ENCODE assay signal across 16 cellular contexts in genomic region chrX:103415528-103415927, GRCh38. TPM values are rescaled to one million over a fixed set of nuclear protein-coding genes. Genes with fewer than 3 reads are reported as not detected.
DNase-seq lines count a peak whose midpoint lies in the region; ATAC-seq lines count a peak whose summit lies in the region.
"Had no signal": no experiment of that assay in that cellular context is flagged by ENCODE, and none has a peak within 500 bp of the region (broad histone marks: within the 10 kb centered on the region; RNA-seq: fewer than 3 reads in every experiment).

No MANE protein-coding gene starts in this region.

- no peaks in the 10 kb centered on the region for H3K9me3 ChIP-seq in CD4-positive, CD25-positive, alpha-beta regulatory T cell (ENCODE audit: control insufficient read depth in 2 of 2, low read length in 2 of 2)
- H3K9me3 ChIP-seq: BLaER1 had no signal

- peak overlapping the region; percentile 23 for H3K27ac Mint-ChIP-seq in activated CD4-positive, alpha-beta memory T cell treated with anti-CD3 and anti-CD28 coated beads, Interleukin-2, amount 10 ng/mL, durations not matched to agents 7 days and 5 days
- no peak overlapping the region for H3K27ac Mint-ChIP-seq in activated CD4-positive, alpha-beta memory T cell treated with anti-CD3 and anti-CD28 coated beads for 36 hours
- H3K27ac Mint-ChIP-seq in CD4-positive, CD25-positive, alpha-beta regulatory T cell, result no peak overlapping the region
- H3K27ac Mint-ChIP-seq in activated T-helper 17 cell treated with anti-CD3 and anti-CD28 coated beads, Interleukin-2, amount 50 U/mL, for 72 hours, result peak overlapping the region; percentile 18
- H3K27ac Mint-ChIP-seq: CD14-positive monocyte; CD8-positive, alpha-beta T cell; GM23338 had no signal

- peak; percentile 67 to 73 for ATAC-seq in CD4-positive, CD25-positive, alpha-beta regulatory T cell (ENCODE audit: low read depth in 2 of 2)
- peak; percentile 89 for ATAC-seq in activated T-helper 17 cell treated with anti-CD3 and anti-CD28 coated beads, Interleukin-2, amount 50 U/mL, for 72 hours (replicated peaks)
- ATAC-seq in stimulated activated naive CD8-positive, alpha-beta T cell treated with anti-CD3 and anti-CD28 coated beads, Interleukin-15, Interleukin-2, amounts not matched to agents 100 U/mL and 50 U/mL, for 24 hours, result peak; percentile 52
- ATAC-seq in GM19035 (IDR thresholded peaks at IDR 0.05; ENCODE audit: unreplicated experiment), result no peak
- ATAC-seq: CD8-positive, alpha-beta T cell; GM23338 had no signal

- no peaks in the 10 kb centered on the region for H3K36me3 Mint-ChIP-seq in activated CD4-positive, alpha-beta memory T cell treated with anti-CD3 and anti-CD28 coated beads, Interleukin-2, amount 10 ng/mL, durations not matched to agents 7 days and 5 days (ENCODE audit: low read depth)
- H3K36me3 Mint-ChIP-seq in activated CD4-positive, alpha-beta memory T cell treated with anti-CD3 and anti-CD28 coated beads for 36 hours, result no peaks in the 10 kb centered on the region
- H3K36me3 Mint-ChIP-seq in CD4-positive, CD25-positive, alpha-beta regulatory T cell, result no peaks in the 10 kb centered on the region
- no peaks in the 10 kb centered on the region for H3K36me3 Mint-ChIP-seq in activated T-helper 17 cell treated with anti-CD3 and anti-CD28 coated beads, Interleukin-2, amount 50 U/mL, for 72 hours (ENCODE audit: low read depth)
- H3K36me3 Mint-ChIP-seq: CD14-positive monocyte; CD8-positive, alpha-beta T cell had no signal

- CTCF ChIA-PET in activated CD4-positive, alpha-beta memory T cell treated with anti-CD3 and anti-CD28 coated beads, Interleukin-2, amount 10 ng/mL, durations not matched to agents 7 days and 5 days (lab: Charles Lee), result no interaction called here
- CTCF ChIA-PET in activated CD4-positive, alpha-beta memory T cell treated with anti-CD3 and anti-CD28 coated beads for 36 hours (lab: Charles Lee), result no interaction called here

- H3K27me3 Mint-ChIP-seq in activated CD4-positive, alpha-beta memory T cell treated with anti-CD3 and anti-CD28 coated beads, Interleukin-2, amount 10 ng/mL, durations not matched to agents 7 days and 5 days, result no peaks in the 10 kb centered on the region
- no peaks in the 10 kb centered on the region for H3K27me3 Mint-ChIP-seq in activated CD4-positive, alpha-beta memory T cell treated with anti-CD3 and anti-CD28 coated beads for 36 hours
- no peaks in the 10 kb centered on the region for H3K27me3 Mint-ChIP-seq in CD4-positive, CD25-positive, alpha-beta regulatory T cell
- H3K27me3 Mint-ChIP-seq in activated T-helper 17 cell treated with anti-CD3 and anti-CD28 coated beads, Interleukin-2, amount 50 U/mL, for 72 hours, result no peaks in the 10 kb centered on the region

- no peak for DNase-seq in activated CD4-positive, alpha-beta memory T cell treated with anti-CD3 and anti-CD28 coated beads, Interleukin-2, amount 10 ng/mL, durations not matched to agents 7 days and 5 days
- DNase-seq in activated CD4-positive, alpha-beta memory T cell treated with anti-CD3 and anti-CD28 coated beads for 36 hours, result no peak
- DNase-seq in CD4-positive, CD25-positive, alpha-beta regulatory T cell, result peak in 2 of 3 donors; percentile 17 to 58
- DNase-seq in stimulated activated naive CD8-positive, alpha-beta T cell treated with anti-CD3 and anti-CD28 coated beads, Interleukin-15, Interleukin-2, amounts not matched to agents 100 U/mL and 50 U/mL, for 24 hours, result no peak
- no peak for DNase-seq in GM03348 (ENCODE audit: low spot score)
- DNase-seq: 8988T; Calu3; CD8-positive, alpha-beta T cell; GF-D8; HCEC 1CT had no signal

- no peak overlapping the region for H3K4me3 Mint-ChIP-seq in activated CD4-positive, alpha-beta memory T cell treated with anti-CD3 and anti-CD28 coated beads, Interleukin-2, amount 10 ng/mL, durations not matched to agents 7 days and 5 days
- H3K4me3 Mint-ChIP-seq in activated CD4-positive, alpha-beta memory T cell treated with anti-CD3 and anti-CD28 coated beads for 36 hours, result no peak overlapping the region
- H3K4me3 Mint-ChIP-seq in CD4-positive, CD25-positive, alpha-beta regulatory T cell, result no peak overlapping the region
- peak overlapping the region; percentile 15 for H3K4me3 Mint-ChIP-seq in activated T-helper 17 cell treated with anti-CD3 and anti-CD28 coated beads, Interleukin-2, amount 50 U/mL, for 72 hours
- H3K4me3 Mint-ChIP-seq: CD14-positive monocyte; CD8-positive, alpha-beta T cell; GM23338 had no signal

- H3K4me3 ChIP-seq in CD4-positive, CD25-positive, alpha-beta regulatory T cell (ENCODE audit: low read depth, low read length), result peak overlapping the region; percentile 11
- H3K4me3 ChIP-seq: BLaER1, GM23338 had no signal

- intact Hi-C loops in activated CD4-positive, alpha-beta memory T cell treated with anti-CD3 and anti-CD28 coated beads for 36 hours (cut with micrococcal nuclease), result no loop called here

- H3K27me3 ChIP-seq in CD4-positive, CD25-positive, alpha-beta regulatory T cell (ENCODE audit: control insufficient read depth, insufficient read depth, low read length), result no peaks in the 10 kb centered on the region
- H3K27me3 ChIP-seq: BLaER1 had no signal

- no peaks in the 10 kb centered on the region for H3K36me3 ChIP-seq in CD4-positive, CD25-positive, alpha-beta regulatory T cell (ENCODE audit: control insufficient read depth, insufficient read depth, low read length)
- H3K36me3 ChIP-seq: BLaER1 had no signal

- H3K4me1 ChIP-seq in CD4-positive, CD25-positive, alpha-beta regulatory T cell (ENCODE audit: control insufficient read depth, insufficient read depth, low read length, poor library complexity, severe bottlenecking), result no peaks in the 10 kb centered on the region
- H3K4me1 ChIP-seq: BLaER1 had no signal

- no peaks in the 10 kb centered on the region for H3K9me3 Mint-ChIP-seq in activated CD4-positive, alpha-beta memory T cell treated with anti-CD3 and anti-CD28 coated beads, Interleukin-2, amount 10 ng/mL, durations not matched to agents 7 days and 5 days
- no peaks in the 10 kb centered on the region for H3K9me3 Mint-ChIP-seq in activated CD4-positive, alpha-beta memory T cell treated with anti-CD3 and anti-CD28 coated beads for 36 hours
- H3K9me3 Mint-ChIP-seq in CD4-positive, CD25-positive, alpha-beta regulatory T cell, result no peaks in the 10 kb centered on the region
- no peaks in the 10 kb centered on the region for H3K9me3 Mint-ChIP-seq in activated T-helper 17 cell treated with anti-CD3 and anti-CD28 coated beads, Interleukin-2, amount 50 U/mL, for 72 hours
- H3K9me3 Mint-ChIP-seq: CD14-positive monocyte; CD8-positive, alpha-beta T cell; GM23338 had no signal

- no peak overlapping the region for H3K27ac ChIP-seq in CD4-positive, CD25-positive, alpha-beta regulatory T cell (ENCODE audit: insufficient read depth, low read length, poor library complexity, severe bottlenecking)
- H3K27ac ChIP-seq: BLaER1, HL-60 had no signal

- POLR2A ChIA-PET in activated CD4-positive, alpha-beta memory T cell treated with anti-CD3 and anti-CD28 coated beads, Interleukin-2, amount 10 ng/mL, durations not matched to agents 7 days and 5 days (lab: Charles Lee), result no interaction called here
- POLR2A ChIA-PET in activated CD4-positive, alpha-beta memory T cell treated with anti-CD3 and anti-CD28 coated beads for 36 hours (lab: Charles Lee), result no interaction called here

- H3K4me1 Mint-ChIP-seq in activated CD4-positive, alpha-beta memory T cell treated with anti-CD3 and anti-CD28 coated beads, Interleukin-2, amount 10 ng/mL, durations not matched to agents 7 days and 5 days, result peaks cover 9% of the 10 kb centered on the region
- peaks cover 11% of the 10 kb centered on the region for H3K4me1 Mint-ChIP-seq in activated CD4-positive, alpha-beta memory T cell treated with anti-CD3 and anti-CD28 coated beads for 36 hours (ENCODE audit: low read depth)
- peaks cover 6 to 11% (median 8%) of the 10 kb centered on the region in 4 donors for H3K4me1 Mint-ChIP-seq in CD4-positive, CD25-positive, alpha-beta regulatory T cell
- H3K4me1 Mint-ChIP-seq in activated T-helper 17 cell treated with anti-CD3 and anti-CD28 coated beads, Interleukin-2, amount 50 U/mL, for 72 hours, result no peaks in the 10 kb centered on the region

RNA-seq across cellular contexts. Expression of gene BEX3, which starts 39.2 kb away (rescaled TPM):
- total RNA-seq in activated CD4-positive, alpha-beta memory T cell treated with anti-CD3 and anti-CD28 coated beads, Interleukin-2, amount 10 ng/mL, durations not matched to agents 7 days and 5 days, result 10 to 100 TPM; 18.6 to 20.0 TPM
- 10 to 100 TPM; 24.5 to 26.6 TPM for total RNA-seq in activated CD4-positive, alpha-beta memory T cell treated with anti-CD3 and anti-CD28 coated beads for 36 hours
- total RNA-seq in CD4-positive, CD25-positive, alpha-beta regulatory T cell, result 29.2 TPM
- polyA plus RNA-seq in CD4-positive, CD25-positive, alpha-beta regulatory T cell, result 100 to 1,000 TPM; 115 to 166 (median 150) TPM
- 1 to 10 TPM; 3.5 to 9.4 TPM for total RNA-seq in activated T-helper 17 cell treated with anti-CD3 and anti-CD28 coated beads, Interleukin-2, amount 50 U/mL, for 72 hours

RNA-seq across cellular contexts. Expression of gene TCEAL9, which starts 59.2 kb away (rescaled TPM):
- total RNA-seq in activated CD4-positive, alpha-beta memory T cell treated with anti-CD3 and anti-CD28 coated beads, Interleukin-2, amount 10 ng/mL, durations not matched to agents 7 days and 5 days, result 1 to 10 TPM in 1 of 2 experiments, under 1 TPM in 1; 0.50 to 1.0 TPM
- total RNA-seq in activated CD4-positive, alpha-beta memory T cell treated with anti-CD3 and anti-CD28 coated beads for 36 hours, result 1 to 10 TPM; 2.3 to 2.6 TPM
- 1.2 TPM for total RNA-seq in CD4-positive, CD25-positive, alpha-beta regulatory T cell
- 1 to 10 TPM in 2 of 4 donors, under 1 TPM in 2; 0.39 to 1.7 (median 1.2) TPM for polyA plus RNA-seq in CD4-positive, CD25-positive, alpha-beta regulatory T cell
- total RNA-seq in activated T-helper 17 cell treated with anti-CD3 and anti-CD28 coated beads, Interleukin-2, amount 50 U/mL, for 72 hours, result 1 to 10 TPM in 1 of 2 donors, under 1 TPM in 1; 0.73 to 1.1 TPM

Comparison
In these comparisons a context has a peak if more than half of its experiments do, and no peak if none do; other contexts are left out.
1. H3K27ac Mint-ChIP-seq: peak in activated CD4-positive, alpha-beta memory T cell treated with anti-CD3 and anti-CD28 coated beads, Interleukin-2, amount 10 ng/mL, durations not matched to agents 7 days and 5 days (single experiment) and activated T-helper 17 cell treated with anti-CD3 and anti-CD28 coated beads, Interleukin-2, amount 50 U/mL, for 72 hours (single experiment); none in activated CD4-positive, alpha-beta memory T cell treated with anti-CD3 and anti-CD28 coated beads for 36 hours (single experiment) and CD4-positive, CD25-positive, alpha-beta regulatory T cell (0 of 3).
2. DNase-seq: peak in CD4-positive, CD25-positive, alpha-beta regulatory T cell (2 of 3); none in activated CD4-positive, alpha-beta memory T cell treated with anti-CD3 and anti-CD28 coated beads, Interleukin-2, amount 10 ng/mL, durations not matched to agents 7 days and 5 days (single experiment), activated CD4-positive, alpha-beta memory T cell treated with anti-CD3 and anti-CD28 coated beads for 36 hours (single experiment), stimulated activated naive CD8-positive, alpha-beta T cell treated with anti-CD3 and anti-CD28 coated beads, Interleukin-15, Interleukin-2, amounts not matched to agents 100 U/mL and 50 U/mL, for 24 hours (single experiment) and GM03348 (single experiment).